In the genomic region with DNA sequence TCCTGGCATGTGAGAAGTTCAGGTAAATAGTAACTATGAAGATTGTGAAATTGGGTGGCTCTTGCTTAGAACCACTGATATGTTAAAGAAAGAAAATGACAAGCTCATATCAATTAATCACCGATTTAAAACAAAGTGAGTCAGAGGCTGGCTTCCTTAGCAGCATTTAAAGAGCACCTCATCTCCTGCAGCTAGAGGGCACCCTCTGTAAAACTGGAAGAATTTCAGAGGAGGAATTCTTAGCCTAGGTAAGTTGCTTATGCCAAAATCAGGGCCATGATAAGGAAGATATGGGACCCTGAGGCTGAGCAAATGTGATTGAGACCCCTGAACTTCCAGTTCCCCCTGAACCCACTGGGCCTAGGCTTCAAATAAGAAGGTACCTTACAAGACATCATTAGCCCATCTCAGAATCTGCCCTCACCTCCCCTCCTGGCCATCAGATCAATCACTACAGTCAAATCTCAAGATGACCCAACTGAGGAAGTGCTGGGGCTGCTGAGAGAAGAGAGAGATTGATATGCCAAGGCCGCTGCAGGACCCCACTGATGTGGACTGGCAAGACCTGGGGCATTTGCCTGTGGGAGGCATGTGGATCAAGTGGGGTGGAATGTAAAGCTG, we compare ENCODE assay signal across 1 cellular context.
TF ChIP-seq lines count a peak whose summit lies in the region.

No MANE protein-coding gene starts in this region.

TF ChIP-seq in HCT116, 20 proteins besides CTCF, POLR2A, EP300 and RAD21 (continued from another document):
- TF ChIP-seq REST (IDR thresholded peaks at IDR 0.05; ENCODE audit: low read depth) (no peak), YY1 (IDR thresholded peaks at IDR 0.05; ENCODE audit: extremely low read depth, insufficient replicate concordance, low read depth, low read length) (peak; percentile 11)
